In genomic region chr6:27280064-27280539, GRCh38 we compare ENCODE assay signal across 9 cellular contexts. TPM values are rescaled to one million over a fixed set of nuclear protein-coding genes. Genes with fewer than 3 reads are reported as not detected.
DNase-seq lines count a peak whose midpoint lies in the region; ATAC-seq and TF ChIP-seq lines count a peak whose summit lies in the region.
"Had no signal": no experiment of that assay in that cellular context is flagged by ENCODE, and none has a peak within 500 bp of the region (broad histone marks: within the 10 kb centered on the region; RNA-seq: fewer than 3 reads in every experiment).

No MANE protein-coding gene starts in this region.

- no peak for TF ChIP-seq CTCF in CD4-positive, alpha-beta T cell (IDR thresholded peaks at IDR 0.05)

- H3K27ac ChIP-seq in CD4-positive, alpha-beta T cell (ENCODE audit: low read depth, low read length): no peak overlapping the region
- peak overlapping the region; percentile 85 for H3K27ac ChIP-seq in SK-N-MC
- H3K27ac ChIP-seq: parathyroid adenoma had no signal

- POLR2A ChIA-PET in CD4-positive, alpha-beta T cell (lab: Charles Lee): no interaction called here

- peaks cover 9% of the 10 kb centered on the region for H3K4me1 Mint-ChIP-seq in CD4-positive, alpha-beta T cell (ENCODE audit: low read depth)

- H3K27me3 ChIP-seq in CD4-positive, alpha-beta T cell (ENCODE audit: control insufficient read depth, insufficient read depth, low read length): peaks cover 87% of the 10 kb centered on the region

- intact Hi-C loops in CD4-positive, alpha-beta T cell (cut with DNase I, micrococcal nuclease): loop anchor here in 1 of 2 experiments (1.0 to 5.0 kb wide), 2 partner anchors 15 to 43 kb away; no protein-coding TSS in a partner anchor
- intact Hi-C loops in Right ventricle myocardium inferior (cut with DNase I): no loop called here

- DNase-seq in CD4-positive, alpha-beta T cell: peak in 1 of 10 experiments; percentile 9
- peak; percentile 60 for DNase-seq in HS-5 (ENCODE audit: low read depth)
- no peak for DNase-seq in SK-N-MC (ENCODE audit: low read depth, low spot score)
- peak; percentile 63 to 71 for DNase-seq in erythroblast (lab: John Stamatoyannopoulos, UW)
- DNase-seq in stimulated activated CD4-positive, alpha-beta T cell treated with anti-CD3 and anti-CD28 coated beads, Interleukin-1b, Interleukin-23, amount 100 ng/mL, for 48 hours: peak; percentile 49
- no peak for DNase-seq in Right ventricle myocardium inferior (ENCODE audit: missing footprints)
- no peak for DNase-seq in NCI-H128 (lab: John Stamatoyannopoulos, UW; ENCODE audit: unreplicated experiment)

- H3K9me3 ChIP-seq in CD4-positive, alpha-beta T cell (ENCODE audit: control insufficient read depth, low read length): peaks cover 42% of the 10 kb centered on the region
- no peaks in the 10 kb centered on the region for H3K9me3 ChIP-seq in SK-N-MC (ENCODE audit: low read depth, low read length)

- H3K9me3 Mint-ChIP-seq in CD4-positive, alpha-beta T cell: peaks cover 16% of the 10 kb centered on the region

- peak overlapping the region; percentile 45 for H3K27ac Mint-ChIP-seq in CD4-positive, alpha-beta T cell

- peaks cover 95% of the 10 kb centered on the region for H3K27me3 Mint-ChIP-seq in CD4-positive, alpha-beta T cell

- H3K36me3 Mint-ChIP-seq in CD4-positive, alpha-beta T cell (ENCODE audit: low read depth): peaks cover 18% of the 10 kb centered on the region

- no peaks in the 10 kb centered on the region for H3K36me3 ChIP-seq in SK-N-MC (ENCODE audit: insufficient read depth, low read length)

- peak overlapping the region; percentile 30 for H3K4me3 Mint-ChIP-seq in CD4-positive, alpha-beta T cell

- H3K9ac ChIP-seq in SK-N-MC (ENCODE audit: insufficient read length): peak overlapping the region; percentile 74
- H3K9ac ChIP-seq: parathyroid adenoma had no signal

- no peak for TF ChIP-seq POLR2A in erythroblast (IDR thresholded peaks at IDR 0.05; ENCODE audit: low read length)

- no peak for ATAC-seq in CD4-positive, alpha-beta T cell (ENCODE audit: poor library complexity)
- ATAC-seq in Right ventricle myocardium inferior (no peak), GM18511 (IDR thresholded peaks at IDR 0.05; ENCODE audit: unreplicated experiment) (no peak)

- peak overlapping the region; percentile 79 for H3K4me3 ChIP-seq in SK-N-MC

- CTCF ChIA-PET in CD4-positive, alpha-beta T cell (lab: Charles Lee): no interaction called here

RNA-seq across cellular contexts. Expression of gene POM121L2, which starts 32.0 kb away (rescaled TPM):
- not detected for total RNA-seq in CD4-positive, alpha-beta T cell
- total RNA-seq in Right ventricle myocardium inferior: not detected

RNA-seq across cellular contexts. Expression of gene PRSS16, which starts 32.6 kb away (rescaled TPM):
- under 1 TPM; 0.69 to 0.98 TPM for total RNA-seq in CD4-positive, alpha-beta T cell
- 0.16 TPM for total RNA-seq in Right ventricle myocardium inferior

Comparison
In these comparisons a context has a peak if more than half of its experiments do, and no peak if none do; other contexts are left out.
1. DNase-seq: peak in HS-5 (single experiment), erythroblast (2 of 2) and stimulated activated CD4-positive, alpha-beta T cell treated with anti-CD3 and anti-CD28 coated beads, Interleukin-1b, Interleukin-23, amount 100 ng/mL, for 48 hours (single experiment); none in SK-N-MC (single experiment), Right ventricle myocardium inferior (single experiment) and NCI-H128 (single experiment).